In the genomic region with DNA sequence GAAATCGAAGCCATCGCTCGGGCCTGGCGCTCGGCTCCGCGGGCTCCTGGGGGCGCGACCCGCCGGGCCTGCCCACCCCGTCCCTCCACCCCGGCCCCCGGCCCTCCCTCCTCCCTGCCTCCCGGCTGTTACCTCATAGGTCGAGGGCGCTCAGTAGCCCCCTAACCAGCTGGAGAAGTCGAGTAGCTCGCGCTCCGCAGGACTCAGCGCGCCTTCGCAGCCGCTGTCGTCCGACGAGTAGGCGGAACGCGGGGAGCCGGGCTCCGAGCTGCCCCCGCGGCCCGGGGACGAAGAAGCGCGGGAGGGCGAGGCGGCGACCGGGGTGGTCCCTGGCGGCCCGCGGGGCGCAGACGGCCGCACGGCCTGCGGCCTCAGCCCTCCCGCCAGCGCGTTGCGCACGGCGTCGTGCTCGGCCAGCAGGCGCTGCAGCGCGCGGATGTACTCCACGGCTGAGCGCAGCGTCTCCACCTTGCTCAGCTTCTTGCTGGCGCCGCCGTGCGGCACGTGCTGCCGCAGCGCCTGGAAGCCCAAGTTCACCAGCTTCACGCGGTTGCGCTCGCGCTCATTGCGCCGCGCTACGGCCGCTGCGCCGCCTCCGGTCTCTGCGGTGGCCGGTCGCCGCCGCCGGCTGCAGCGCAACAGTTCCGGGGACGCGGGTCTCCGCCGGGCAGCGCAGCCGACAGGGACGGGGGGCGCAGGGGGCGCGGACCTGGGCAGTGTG, we compare ENCODE assay signal across 8 cellular contexts. TPM values are rescaled to one million over a fixed set of nuclear protein-coding genes. Genes with fewer than 3 reads are reported as not detected.
DNase-seq lines count a peak whose midpoint lies in the region; ATAC-seq and TF ChIP-seq lines count a peak whose summit lies in the region.

No MANE protein-coding gene starts in this region.

- H3K4me3 ChIP-seq in A673 (ENCODE audit: low read depth, low read length, poor library complexity, severe bottlenecking) (no peak overlapping the region), IMR-90 (ENCODE audit: insufficient read depth, low read depth, low read length) (no peak overlapping the region), upper lobe of right lung (peak overlapping the region; percentile 52)

- H3K14ac ChIP-seq in IMR-90 (replicated peaks; ENCODE audit: low read depth, low read length): no peak overlapping the region

- H3K9me3 ChIP-seq in A673 (ENCODE audit: low read depth, low read length, poor library complexity, severe bottlenecking) (no peaks in the 10 kb centered on the region), IMR-90 (ENCODE audit: control insufficient read depth, insufficient read depth, low read length) (no peaks in the 10 kb centered on the region), upper lobe of right lung (no peaks in the 10 kb centered on the region)

- H3K4me2 ChIP-seq in IMR-90 (ENCODE audit: low read depth, low read length): no peak overlapping the region

- H3K27ac ChIP-seq in A673 (ENCODE audit: low read depth, low read length, poor library complexity, severe bottlenecking) (no peak overlapping the region), IMR-90 (ENCODE audit: insufficient read depth, low read length) (no peak overlapping the region), upper lobe of right lung (peak overlapping the region; percentile 58)

- BruUV-seq in A673 (replicated peaks; lab: Mats Ljungman, UMichigan) (no TSS peak), IMR-90 (replicated peaks; lab: Mats Ljungman, UMichigan) (no TSS peak)

- CTCF ChIA-PET in A673 (lab: Charles Lee) (no interaction called here), IMR-90 (lab: Yijun Ruan, JAX) (no interaction called here)

- intact Hi-C loops in A673 (cut with micrococcal nuclease; ENCODE audit: unreplicated experiment): no loop called here
- intact Hi-C loops in IMR-90 (cut with micrococcal nuclease): no loop called here
- intact Hi-C loops in upper lobe of right lung (cut with DNase I): no loop called here

- H3K18ac ChIP-seq in IMR-90 (ENCODE audit: low read depth, low read length): no peak overlapping the region

- H3K9me1 ChIP-seq in IMR-90 (ENCODE audit: insufficient read depth, low read length): no peaks in the 10 kb centered on the region

- POLR2A ChIA-PET in A673 (lab: Charles Lee; ENCODE audit: low non-redundant PET) (no interaction called here), IMR-90 (lab: Charles Lee; ENCODE audit: unreplicated experiment) (no interaction called here)

- no peaks in the 10 kb centered on the region for H3K4me1 ChIP-seq in A673 (ENCODE audit: insufficient read depth, low read length, poor library complexity, severe bottlenecking)
- no peaks in the 10 kb centered on the region for H3K4me1 ChIP-seq in IMR-90 (ENCODE audit: control insufficient read depth, insufficient read depth, low read length)
- peaks cover 12% of the 10 kb centered on the region for H3K4me1 ChIP-seq in upper lobe of right lung

- H2BK15ac ChIP-seq in IMR-90 (ENCODE audit: low read depth, low read length): no peak overlapping the region

- in situ Hi-C loops in IMR-90 (cut with MboI; ENCODE audit: low sequenced_read_pairs): no loop called here

- H3K27me3 ChIP-seq in A673 (replicated peaks; ENCODE audit: insufficient read depth, low read depth, low read length, poor library complexity) (peaks cover 61% of the 10 kb centered on the region), IMR-90 (ENCODE audit: control insufficient read depth, insufficient read depth, low read length) (peaks cover 78% of the 10 kb centered on the region), upper lobe of right lung (peaks cover 29% of the 10 kb centered on the region)

- no peak overlapping the region for H2BK5ac ChIP-seq in IMR-90 (ENCODE audit: low read depth, low read length, poor library complexity, severe bottlenecking)

- no peak overlapping the region for H3K56ac ChIP-seq in IMR-90 (ENCODE audit: extremely low read depth, insufficient read depth, low read length)

- H4K5ac ChIP-seq in IMR-90 (ENCODE audit: low read depth, low read length): no peak overlapping the region

- TF ChIP-seq POLR2A in IMR-90 (IDR thresholded peaks at IDR 0.05; ENCODE audit: low read depth, low read length): no peak
- TF ChIP-seq POLR2A in erythroblast (IDR thresholded peaks at IDR 0.05; ENCODE audit: low read length): no peak

- H4K91ac ChIP-seq in IMR-90 (ENCODE audit: insufficient read depth, low read depth, low read length): no peak overlapping the region

- H2AK9ac ChIP-seq in IMR-90 (replicated peaks; ENCODE audit: low read depth, low read length, poor library complexity): peak overlapping the region; percentile 55

- no peaks in the 10 kb centered on the region for H3K36me3 ChIP-seq in A673 (ENCODE audit: insufficient read depth, low read length, poor library complexity, severe bottlenecking)
- H3K36me3 ChIP-seq in IMR-90 (ENCODE audit: control insufficient read depth, insufficient read depth, low read length): no peaks in the 10 kb centered on the region
- no peaks in the 10 kb centered on the region for H3K36me3 ChIP-seq in upper lobe of right lung

- no peak for TF ChIP-seq RAD21 in IMR-90 (IDR thresholded peaks at IDR 0.05; ENCODE audit: low read length)

- no peak overlapping the region for H2BK20ac ChIP-seq in IMR-90 (ENCODE audit: low read depth, low read length)

- H4K20me1 ChIP-seq in IMR-90 (ENCODE audit: insufficient read depth, low read length): no peaks in the 10 kb centered on the region

- peak; percentile 76 for ATAC-seq in IMR-90 (ENCODE audit: low read depth)
- ATAC-seq in upper lobe of right lung: peak; percentile 51
- no peak for ATAC-seq in HG03354 (IDR thresholded peaks at IDR 0.05; ENCODE audit: poor library complexity, severe bottlenecking, unreplicated experiment)

- H3K23ac ChIP-seq in IMR-90 (ENCODE audit: low read depth, low read length): no peak overlapping the region

- no peak overlapping the region for H4K8ac ChIP-seq in IMR-90 (ENCODE audit: low read depth in 2 of 2, low read length in 2 of 2)

- no peak overlapping the region for H2AK5ac ChIP-seq in IMR-90 (ENCODE audit: low read depth, low read length)

- H3K9ac ChIP-seq in IMR-90 (ENCODE audit: low read depth, low read length): no peak overlapping the region

- dilution Hi-C loops in IMR-90 (cut with HindIII; ENCODE audit: low sequenced_read_pairs, unreplicated experiment): no loop called here

- H3K4ac ChIP-seq in IMR-90 (ENCODE audit: low read depth, low read length): no peak overlapping the region

- peak overlapping the region; percentile 21 for H2AFZ ChIP-seq in IMR-90 (replicated peaks; ENCODE audit: low read length, poor library complexity)

- DNase-seq in A673 (ENCODE audit: low spot score): peak; percentile 58
- DNase-seq in IMR-90: peak; percentile 55
- DNase-seq in activated CD4-positive, alpha-beta T cell treated with anti-CD3 and anti-CD28 coated beads, Interleukin-2, amount 50 U/mL, for 4 hours: peak; percentile 26
- peak; percentile 72 to 83 for DNase-seq in erythroblast (lab: John Stamatoyannopoulos, UW)
- DNase-seq in mucosa of gallbladder (ENCODE audit: low spot score): peak; percentile 60
- DNase-seq in upper lobe of right lung: peak; percentile 82
- no peak for DNase-seq in NCI-H2107 treated with DMSO at 0.1 percent for 48 hours (lab: John Stamatoyannopoulos, UW; ENCODE audit: unreplicated experiment)

- 3% methylated on average over 62 of the region's 104 CpGs; no CpG with 5 or more reads in 1 of the 2 experiments for WGBS in IMR-90 (ENCODE audit: extremely low coverage in 2 of 2, insufficient read length in 1 of 2), 2 experiments

- TF ChIP-seq CTCF in A673 (conservative IDR thresholded peaks at IDR 0.05; ENCODE audit: low read depth, low read length) (0 out of 2 replicates have a peak, but pooled peaks have one; percentile 12), IMR-90 (conservative IDR thresholded peaks at IDR 0.05; ENCODE audit: low read depth, low read length) (no peak), upper lobe of right lung (IDR thresholded peaks at IDR 0.05) (peak; percentile 25)

- no peaks in the 10 kb centered on the region for H3K79me1 ChIP-seq in IMR-90 (ENCODE audit: low read depth in 1 of 2, low read length in 2 of 2)

- no peak overlapping the region for H2BK120ac ChIP-seq in IMR-90 (ENCODE audit: low read depth, low read length)

TF ChIP-seq in IMR-90, 13 proteins besides CTCF, POLR2A, EP300 and RAD21:
- TF ChIP-seq BHLHE40 (IDR thresholded peaks at IDR 0.05; ENCODE audit: low read depth, low read length) (peak; percentile 79), SMC3 (IDR thresholded peaks at IDR 0.05; ENCODE audit: low read depth, low read length) (no peak)
- TF ChIP-seq, protein P1, sequence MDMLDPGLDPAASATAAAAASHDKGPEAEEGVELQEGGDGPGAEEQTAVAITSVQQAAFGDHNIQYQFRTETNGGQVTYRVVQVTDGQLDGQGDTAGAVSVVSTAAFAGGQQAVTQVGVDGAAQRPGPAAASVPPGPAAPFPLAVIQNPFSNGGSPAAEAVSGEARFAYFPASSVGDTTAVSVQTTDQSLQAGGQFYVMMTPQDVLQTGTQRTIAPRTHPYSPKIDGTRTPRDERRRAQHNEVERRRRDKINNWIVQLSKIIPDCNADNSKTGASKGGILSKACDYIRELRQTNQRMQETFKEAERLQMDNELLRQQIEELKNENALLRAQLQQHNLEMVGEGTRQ (IDR thresholded peaks at IDR 0.05; ENCODE audit: low read depth, low read length): peak; percentile 33; the same call in 1 of the 2 replicates
TF ChIP-seq in IMR-90: peak in this region for 2.

RNA-seq across cellular contexts. Expression of a gene that starts 0.6 kb away (rescaled TPM):
- total RNA-seq in A673 (2021) (not detected in 2 replicates), IMR-90 (2012; rRNA removed) (not detected in 2 replicates), mucosa of gallbladder (1.1 TPM), upper lobe of right lung (2.2 TPM)
- polyA plus RNA-seq in IMR-90 (2012; rRNA removed): not detected in 2 replicates
- polyA plus RNA-seq in IMR-90 (2012; cell fraction: cytosol; rRNA removed): 0.02 and 0.09 TPM in 2 replicates
- 0.03 TPM in 1 of 2 replicates, not detected in the other for polyA plus RNA-seq in IMR-90 (2012; cell fraction: nucleus; rRNA removed; ENCODE audit: low replicate concordance)

RNA-seq across cellular contexts. Expression of a gene that starts 32.0 kb away (rescaled TPM):
- total RNA-seq in A673 (2021) (not detected in 2 replicates), IMR-90 (2012; rRNA removed) (not detected in 2 replicates), mucosa of gallbladder (1.6 TPM), upper lobe of right lung (6.5 TPM)
- not detected in 2 replicates for polyA plus RNA-seq in IMR-90 (2012; rRNA removed)
- not detected in 2 replicates for polyA plus RNA-seq in IMR-90 (2012; cell fraction: cytosol; rRNA removed)
- polyA plus RNA-seq in IMR-90 (2012; cell fraction: nucleus; rRNA removed; ENCODE audit: low replicate concordance): 0.03 and 0.08 TPM in 2 replicates

RNA-seq across cellular contexts. Expression of a gene that starts 32.1 kb away (rescaled TPM):
- not detected in 2 replicates for total RNA-seq in A673 (2021)
- total RNA-seq in IMR-90 (2012; rRNA removed): not detected in 2 replicates
- polyA plus RNA-seq in IMR-90 (2012; rRNA removed): 0.07 TPM in 1 of 2 replicates, not detected in the other
- 0.04 TPM in 1 of 2 replicates, not detected in the other for polyA plus RNA-seq in IMR-90 (2012; cell fraction: cytosol; rRNA removed)
- 0.37 and 0.79 TPM in 2 replicates for polyA plus RNA-seq in IMR-90 (2012; cell fraction: nucleus; rRNA removed; ENCODE audit: low replicate concordance)
- 1.1 TPM for total RNA-seq in mucosa of gallbladder
- 12.2 TPM for total RNA-seq in upper lobe of right lung
